Comparison of ENCODE assay signal across 24 cellular contexts in genomic region chr12:42969357-42969756, GRCh38.
DNase-seq lines count a peak whose midpoint lies in the region; ATAC-seq and TF ChIP-seq lines count a peak whose summit lies in the region.
"Had no signal": no experiment of that assay in that cellular context is flagged by ENCODE, and none has a peak within 500 bp of the region (broad histone marks: within the 10 kb centered on the region; RNA-seq: fewer than 3 reads in every experiment).

No MANE protein-coding gene starts in this region.

- peak; percentile 98 for ATAC-seq in left ventricle myocardium superior
- no peak for ATAC-seq in GM21515 (IDR thresholded peaks at IDR 0.05; ENCODE audit: unreplicated experiment)
- ATAC-seq: stimulated activated memory B cell treated with anti-CD40 and anti-IgM and Interleukin-4, amounts not matched to agents 10 μg/mL and 1 μg/mL and 100 μg/mL, for 72 hours; T-helper 17 cell had no signal

- H3K9me3 ChIP-seq in trophoblast cell (ENCODE audit: insufficient read depth, low read depth, low read length) (no peaks in the 10 kb centered on the region), MG63 (0 out of 2 replicates have a peak, but pooled peaks cover 6% of the 10 kb centered on the region)
- H3K9me3 ChIP-seq: BE2C had no signal

- H3K4me3 ChIP-seq in choroid plexus epithelial cell (ENCODE audit: low read depth, low read length) (no peak overlapping the region), trophoblast cell (ENCODE audit: low read depth, low read length) (no peak overlapping the region), MG63 (no peak overlapping the region)

- no peak overlapping the region for H2BK12ac ChIP-seq in trophoblast cell (ENCODE audit: low read length)

- no peak overlapping the region for H3K9ac ChIP-seq in trophoblast cell (ENCODE audit: low read length)

- H3K79me1 ChIP-seq in trophoblast cell (ENCODE audit: low read length), result peaks cover 4% of the 10 kb centered on the region

- intact Hi-C loops in left ventricle myocardium superior (cut with micrococcal nuclease), result no loop called here

- H4K12ac ChIP-seq in trophoblast cell (ENCODE audit: low read depth, low read length), result no peak overlapping the region

- H2AK5ac ChIP-seq in trophoblast cell (ENCODE audit: low read length), result no peak overlapping the region

- no peak overlapping the region for H2BK5ac ChIP-seq in trophoblast cell (ENCODE audit: low read depth, low read length, poor library complexity)

- H3K27me3 ChIP-seq in trophoblast cell (ENCODE audit: insufficient read depth, low read length) (no peaks in the 10 kb centered on the region), MG63 (no peaks in the 10 kb centered on the region)
- H3K27me3 ChIP-seq: BE2C had no signal

- H3K36me3 ChIP-seq in trophoblast cell (ENCODE audit: control insufficient read depth in 1 of 2, insufficient read depth in 2 of 2, low read length in 2 of 2) (no peaks in the 10 kb centered on the region), MG63 (no peaks in the 10 kb centered on the region)
- H3K36me3 ChIP-seq: BE2C had no signal

- DNase-seq in Daoy (ENCODE audit: low read depth), result peak; percentile 46
- DNase-seq in choroid plexus epithelial cell (ENCODE audit: low read depth), result peak; percentile 39
- peak; percentile 45 for DNase-seq in left ventricle myocardium superior
- peak; percentile 92 to 93 for DNase-seq in trophoblast cell
- no peak for DNase-seq in NCI-H2107 (lab: John Stamatoyannopoulos, UW)
- no peak for DNase-seq in activated effector memory CD4-positive, alpha-beta T cell treated with Interleukin-2 at 50 U/mL for 16 hours
- DNase-seq in MG63, result no peak
- DNase-seq: activated naive CD4-positive, alpha-beta T cell treated with anti-CD3 and anti-CD28 coated beads, Interleukin-2, amount 10 ng/mL, durations not matched to agents 7 days and 5 days; activated T-cell treated with anti-CD3 and anti-CD28 coated beads, Interleukin-2, amount 50 U/mL, for 24 hours; BE2C; central memory CD4-positive, alpha-beta T cell; DMS79 treated with DMSO at 0.1 percent for 48 hours; H9; hippocampal formation; immature natural killer cell; Kasumi-1; NCI-H1048; NCI-H187; occipital lobe; stimulated activated CD4-positive, alpha-beta T cell treated with anti-CD3 and anti-CD28 coated beads, Interleukin-4, amount 100 ng/mL, for 1 hour; T-helper 17 cell had no signal

- no peak overlapping the region for H2AFZ ChIP-seq in trophoblast cell (ENCODE audit: insufficient read depth, low read length, poor library complexity)

- no peak overlapping the region for H3K4ac ChIP-seq in trophoblast cell (ENCODE audit: low read depth, low read length)

- H3K18ac ChIP-seq in trophoblast cell (ENCODE audit: low read length), result no peak overlapping the region

- TF ChIP-seq CTCF in choroid plexus epithelial cell (conservative IDR thresholded peaks at IDR 0.05; ENCODE audit: low read depth, low read length), result no peak

- no peak overlapping the region for H3K27ac ChIP-seq in trophoblast cell (ENCODE audit: low read depth, low read length)
- H3K27ac ChIP-seq: HL-60 had no signal

- H3K4me1 ChIP-seq in trophoblast cell (ENCODE audit: control insufficient read depth in 1 of 2, insufficient read depth in 2 of 2, low read length in 2 of 2), result no peaks in the 10 kb centered on the region

- H4K91ac ChIP-seq in trophoblast cell (ENCODE audit: low read depth, low read length), result no peak overlapping the region

- no peak overlapping the region for H2BK120ac ChIP-seq in trophoblast cell (ENCODE audit: insufficient read depth, low read length, poor library complexity)

- no peak overlapping the region for H4K8ac ChIP-seq in trophoblast cell (ENCODE audit: low read depth, low read length)

- H3K79me2 ChIP-seq in trophoblast cell (ENCODE audit: control insufficient read depth, insufficient read depth, low read length, poor library complexity), result no peaks in the 10 kb centered on the region

- no CpG with 5 or more reads among the region's 5 CpGs for WGBS in trophoblast cell (ENCODE audit: extremely low coverage, insufficient coverage, insufficient read length)

- H3K14ac ChIP-seq in trophoblast cell (ENCODE audit: low read length), result no peak overlapping the region

- no peak overlapping the region for H3K4me2 ChIP-seq in trophoblast cell (ENCODE audit: low read length)

- H3K23ac ChIP-seq in trophoblast cell (ENCODE audit: low read length), result no peak overlapping the region

Comparison
In these comparisons a context has a peak if more than half of its experiments do, and no peak if none do; other contexts are left out.
1. DNase-seq: peak in Daoy (single experiment), choroid plexus epithelial cell (single experiment), left ventricle myocardium superior (single experiment) and trophoblast cell (2 of 2); none in NCI-H2107 (single experiment), activated effector memory CD4-positive, alpha-beta T cell treated with Interleukin-2 at 50 U/mL for 16 hours (single experiment) and MG63 (single experiment).